In the genomic region with DNA sequence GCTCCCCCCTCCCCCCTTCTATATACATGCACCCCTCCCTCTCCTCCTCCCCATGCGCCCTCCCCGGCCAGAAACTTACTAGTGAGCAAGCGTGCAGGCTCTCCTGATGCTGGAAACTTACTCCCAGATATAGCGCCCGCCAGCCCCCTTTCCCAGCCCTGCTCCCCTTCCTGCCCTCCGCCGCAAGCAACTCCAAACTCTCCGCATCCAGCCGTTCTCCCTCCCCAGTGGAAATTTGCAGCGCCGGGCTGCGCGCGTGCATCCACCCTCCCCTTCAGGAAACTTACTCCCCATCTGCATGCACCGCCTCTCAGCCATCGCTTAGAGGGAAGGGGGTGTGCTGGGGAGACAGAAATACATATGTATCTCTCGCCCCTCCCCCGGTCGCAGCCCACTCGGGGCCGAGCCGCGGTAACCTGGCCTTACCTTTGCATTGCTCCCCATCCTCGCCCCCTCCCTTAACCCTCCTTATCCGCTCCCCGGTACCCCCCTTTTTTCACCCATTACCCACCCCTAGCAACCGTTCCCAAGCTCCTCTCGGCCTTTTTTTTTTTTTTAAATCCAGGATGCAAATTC, we compare ENCODE assay signal across 8 cellular contexts. TPM values are rescaled to one million over a fixed set of nuclear protein-coding genes. Genes with fewer than 3 reads are reported as not detected.
DNase-seq lines count a peak whose midpoint lies in the region; ATAC-seq, FAIRE-seq and TF ChIP-seq lines count a peak whose summit lies in the region.

A gene with protein sequence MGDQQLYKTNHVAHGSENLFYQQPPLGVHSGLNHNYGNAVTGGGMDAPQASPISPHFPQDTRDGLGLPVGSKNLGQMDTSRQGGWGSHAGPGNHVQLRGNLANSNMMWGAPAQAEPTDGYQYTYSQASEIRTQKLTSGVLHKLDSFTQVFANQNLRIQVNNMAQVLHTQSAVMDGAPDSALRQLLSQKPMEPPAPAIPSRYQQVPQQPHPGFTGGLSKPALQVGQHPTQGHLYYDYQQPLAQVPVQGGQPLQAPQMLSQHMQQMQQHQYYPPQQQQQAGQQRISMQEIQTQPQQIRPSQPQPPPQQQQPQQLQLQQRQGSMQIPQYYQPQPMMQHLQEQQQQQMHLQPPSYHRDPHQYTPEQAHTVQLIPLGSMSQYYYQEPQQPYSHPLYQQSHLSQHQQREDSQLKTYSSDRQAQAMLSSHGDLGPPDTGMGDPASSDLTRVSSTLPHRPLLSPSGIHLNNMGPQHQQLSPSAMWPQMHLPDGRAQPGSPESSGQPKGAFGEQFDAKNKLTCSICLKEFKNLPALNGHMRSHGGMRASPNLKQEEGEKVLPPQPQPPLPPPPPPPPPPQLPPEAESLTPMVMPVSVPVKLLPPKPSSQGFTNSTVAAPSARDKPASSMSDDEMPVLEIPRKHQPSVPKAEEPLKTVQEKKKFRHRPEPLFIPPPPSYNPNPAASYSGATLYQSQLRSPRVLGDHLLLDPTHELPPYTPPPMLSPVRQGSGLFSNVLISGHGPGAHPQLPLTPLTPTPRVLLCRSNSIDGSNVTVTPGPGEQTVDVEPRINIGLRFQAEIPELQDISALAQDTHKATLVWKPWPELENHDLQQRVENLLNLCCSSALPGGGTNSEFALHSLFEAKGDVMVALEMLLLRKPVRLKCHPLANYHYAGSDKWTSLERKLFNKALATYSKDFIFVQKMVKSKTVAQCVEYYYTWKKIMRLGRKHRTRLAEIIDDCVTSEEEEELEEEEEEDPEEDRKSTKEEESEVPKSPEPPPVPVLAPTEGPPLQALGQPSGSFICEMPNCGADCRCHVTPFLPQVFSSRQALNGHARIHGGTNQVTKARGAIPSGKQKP (N-terminal part only) (minus strand): TSS at position 332 of the 576 bp plus-strand sequence. CDS start 182,336 bp downstream, outside the sequence.

- no peaks in the 10 kb centered on the region for H3K9me1 ChIP-seq in K562 (ENCODE audit: control insufficient read depth, insufficient read depth, low read length)

- H3K4me1 ChIP-seq in BE2C, result no peaks in the 10 kb centered on the region; the same call in 1 of the 2 replicates
- H3K4me1 ChIP-seq in GM23338 (ENCODE audit: insufficient read depth), result peaks cover 57% of the 10 kb centered on the region
- H3K4me1 ChIP-seq in K562 (replicated peaks in 1 of 2; ENCODE audit: control insufficient read depth in 2 of 2, insufficient read depth in 2 of 2, low read length in 2 of 2), result peaks cover 9 to 29% of the 10 kb centered on the region in 2 experiments; a peak in 4 of 5 replicates
- peaks cover 3% of the 10 kb centered on the region; the same call in 1 of the 2 replicates for H3K4me1 ChIP-seq in iPS DF 6.9 (ENCODE audit: control insufficient read depth, insufficient read depth, low read length)
- peaks cover 0 to 43% (median 22%) of the 10 kb centered on the region in 4 donors for H3K4me1 ChIP-seq in sigmoid colon

- in situ Hi-C loops in K562 (cut with MboI), result no loop called here

- CTCF ChIA-PET in K562 (lab: Yijun Ruan, JAX; ENCODE audit: low intra/inter-chr PET ratio), result no interaction called here

- 3% methylated on average over 24 of the region's 28 CpGs for WGBS in K562 (ENCODE audit: insufficient coverage, low coverage, missing lambda C conversion rate)
- no CpG with 5 or more reads among the region's 28 CpGs for WGBS in iPS DF 6.9 (ENCODE audit: insufficient coverage, insufficient read length)
- 1% methylated on average over 28 of the region's 28 CpGs for WGBS in sigmoid colon, 2 donors

- H3K4me3 ChIP-seq in BE2C (ENCODE audit: low read depth, low read length), result peak within 1 kb of the TSS; percentile 84
- peak within 1 kb of the TSS; percentile 97 for H3K4me3 ChIP-seq in GM23338
- H3K4me3 ChIP-seq in K562, result peak within 1 kb of the TSS; percentile 44
- peak within 1 kb of the TSS; percentile 68 for H3K4me3 ChIP-seq in iPS DF 6.9 (ENCODE audit: low read length)
- H3K4me3 ChIP-seq in sigmoid colon, result peak within 1 kb of the TSS; percentile 66 to 93 (median 80)

- TF ChIP-seq EP300 in K562 (IDR thresholded peaks at IDR 0.05; ENCODE audit: low read length) (no peak), sigmoid colon (IDR thresholded peaks at IDR 0.05) (no peak)

- no peaks in the 10 kb centered on the region for H3K9me2 ChIP-seq in GM23338 (ENCODE audit: insufficient read depth)

- peaks cover 17% of the 10 kb centered on the region for H3K36me3 Mint-ChIP-seq in GM23338 (ENCODE audit: low read depth)

- ATAC-seq in GM23338 (peak; percentile 15), K562 (no peak), HG03565 (IDR thresholded peaks at IDR 0.05; ENCODE audit: unreplicated experiment) (no peak)

- H3K27ac ChIP-seq in GM23338 (ENCODE audit: low read depth) (peak within 1 kb of the TSS; percentile 98), K562 (ENCODE audit: extremely low read depth, low read depth, low read length) (no peak within 1 kb of the TSS), iPS DF 6.9 (ENCODE audit: low read length) (peak within 1 kb of the TSS; percentile 11), sigmoid colon (peak within 1 kb of the TSS; percentile 93 to 97 (median 95))

- H3K27me3 ChIP-seq in BE2C (no peaks in the 10 kb centered on the region), GM23338 (ENCODE audit: insufficient read depth) (peaks cover 11% of the 10 kb centered on the region), K562 (ENCODE audit: control insufficient read depth in 2 of 2, insufficient read depth in 2 of 2, low read length in 2 of 2) (peaks cover 49 to 51% of the 10 kb centered on the region in 2 experiments), iPS DF 6.9 (ENCODE audit: control insufficient read depth, insufficient read depth, low read length) (no peaks in the 10 kb centered on the region), sigmoid colon (no peaks in the 10 kb centered on the region)

- H4K20me1 ChIP-seq in GM23338 (replicated peaks; ENCODE audit: insufficient read depth) (peaks cover 15% of the 10 kb centered on the region), K562 (replicated peaks; ENCODE audit: control insufficient read depth, insufficient read depth, low read length) (no peaks in the 10 kb centered on the region)

- H2AFZ ChIP-seq in GM23338 (peak within 1 kb of the TSS; percentile 78), K562 (ENCODE audit: low read depth, low read length) (peak within 1 kb of the TSS; percentile 92)

- H3K9me3 ChIP-seq in BE2C (no peaks in the 10 kb centered on the region), K562 (replicated peaks; ENCODE audit: control insufficient read depth, insufficient read depth, low read depth, low read length) (no peaks in the 10 kb centered on the region), iPS DF 6.9 (ENCODE audit: control insufficient read depth, insufficient read depth, low read length) (no peaks in the 10 kb centered on the region), sigmoid colon (no peaks in the 10 kb centered on the region)

- peak within 1 kb of the TSS in 1 of 2 experiments; percentile 89; a peak in 2 of 4 replicates for H3K9ac ChIP-seq in K562 (ENCODE audit: insufficient read depth in 1 of 2, low read depth in 2 of 2, low read length in 2 of 2)

- POLR2A ChIA-PET in K562 (lab: Yijun Ruan, JAX), result interaction anchor here (0.6 kb wide), 1 partner anchor 369 kb away, joined by 3 read pairs; no protein-coding TSS in a partner anchor

- H3K79me2 ChIP-seq in GM23338 (replicated peaks; ENCODE audit: insufficient read depth) (peaks cover 43% of the 10 kb centered on the region), K562 (ENCODE audit: control insufficient read depth, insufficient read depth, low read length) (no peaks in the 10 kb centered on the region)

- H3K4me1 Mint-ChIP-seq in GM23338, result peaks cover 59% of the 10 kb centered on the region

- no peaks in the 10 kb centered on the region; the same call in 1 of the 2 replicates for H3K36me3 ChIP-seq in BE2C
- H3K36me3 ChIP-seq in GM23338 (ENCODE audit: insufficient read depth), result no peaks in the 10 kb centered on the region
- H3K36me3 ChIP-seq in K562 (ENCODE audit: control insufficient read depth, insufficient read depth, low read length), result no peaks in the 10 kb centered on the region
- H3K36me3 ChIP-seq in iPS DF 6.9 (ENCODE audit: control insufficient read depth, insufficient read depth, low read length), result no peaks in the 10 kb centered on the region
- no peaks in the 10 kb centered on the region for H3K36me3 ChIP-seq in sigmoid colon

- H3K9me3 Mint-ChIP-seq in GM23338, result no peaks in the 10 kb centered on the region; the same call in 2 of the 3 replicates

- H3K4me3 Mint-ChIP-seq in GM23338, result peak within 1 kb of the TSS; percentile 98

- TF ChIP-seq CTCF in BE2C (IDR thresholded peaks at IDR 0.05; ENCODE audit: low read depth, low read length), result no peak; the same call in 1 of the 2 replicates
- no peak for TF ChIP-seq CTCF in GM23338 (conservative IDR thresholded peaks at IDR 0.05; ENCODE audit: low read depth in 2 of 2)
- TF ChIP-seq CTCF in K562 (IDR thresholded peaks at IDR 0.05 in 2 of 3, conservative IDR thresholded peaks at IDR 0.05 in 1 of 3; ENCODE audit: insufficient read depth in 2 of 3, low read depth in 1 of 3, low read length in 3 of 3), result no peak
- TF ChIP-seq CTCF in sigmoid colon (IDR thresholded peaks at IDR 0.05), result no peak

- no peak for FAIRE-seq in K562 (lab: Jason Lieb, UNC)

- peaks cover 14% of the 10 kb centered on the region; the same call in 1 of the 2 replicates for H3F3A ChIP-seq in GM23338 (replicated peaks; ENCODE audit: low read depth)

- H3K4me2 ChIP-seq in GM23338, result peak within 1 kb of the TSS; percentile 90
- peak within 1 kb of the TSS; percentile 73 for H3K4me2 ChIP-seq in K562 (ENCODE audit: insufficient read depth, low read length)

- DNase-seq in BE2C, result peak; percentile 83
- DNase-seq in GM23338 (ENCODE audit: low spot score), result peak; percentile 95
- peak; percentile 60 for DNase-seq in NCI-H1694 treated with DMSO at 0.1 percent for 48 hours (lab: John Stamatoyannopoulos, UW)
- DNase-seq in T-helper 2 cell, result peak; percentile 19 to 87 (median 40)
- DNase-seq in K562 (ENCODE audit: extremely low read depth in 1 of 4, low spot score in 3 of 4), result peak; percentile 31 to 59 (median 50)
- DNase-seq in iPS DF 6.9 (ENCODE audit: low read depth, low spot score), result no peak
- peak; percentile 85 for DNase-seq in sigmoid colon

- H3K27me3 Mint-ChIP-seq in GM23338 (ENCODE audit: insufficient read depth, low read depth, poor library complexity), result peaks cover 24% of the 10 kb centered on the region

- H3K27ac Mint-ChIP-seq in GM23338, result peak within 1 kb of the TSS; percentile 95

- TF ChIP-seq RAD21 in K562 (CRISPR knock-in tag; conservative IDR thresholded peaks at IDR 0.05 in 1 of 2, IDR thresholded peaks at IDR 0.05 in 1 of 2), result no peak

- TF ChIP-seq POLR2A in K562 (conservative IDR thresholded peaks at IDR 0.05), result no peak
- peak in 1 of 2 donors; percentile 28 for TF ChIP-seq POLR2A in sigmoid colon (IDR thresholded peaks at IDR 0.05)

- no TSS peak for BruUV-seq in K562 (replicated peaks; lab: Mats Ljungman, UMichigan)

- intact Hi-C loops in K562 (cut with micrococcal nuclease), result no loop called here
- intact Hi-C loops in sigmoid colon (cut with DNase I), result loop anchor here (1.0 to 5.0 kb wide), 5 partner anchors 8 to 234 kb away; a partner anchor contains a TSS

RNA-seq across cellular contexts. Expression of the gene that starts here (rescaled TPM):
- 7.2 TPM for polyA plus RNA-seq in BE2C (2012; ENCODE audit: insufficient read depth, insufficient read length, low read depth)
- 20.5 and 20.6 TPM in 2 replicates for total RNA-seq in GM23338 (2014; rRNA removed; shearing (Covaris generic))
- 11.1 and 11.2 TPM in 2 replicates for polyA plus RNA-seq in GM23338 (2016; fragmentation: Nextera tagmentation; extraction: Ambion mirVana)
- total RNA-seq in K562 (2011; cell fraction: chromatin; rRNA removed; ENCODE audit: low replicate concordance), result 0.28 TPM in 1 of 2 replicates, not detected in the other
- total RNA-seq in K562 (2011; cell fraction: nucleolus; rRNA removed), result under 0.01 and 0.17 TPM in 2 replicates
- 0.07 and 0.15 TPM in 2 replicates for total RNA-seq in K562 (2011; cell fraction: nucleoplasm; rRNA removed)
- total RNA-seq in K562 (2014; rRNA removed), result 0.04 TPM in 1 of 2 replicates, not detected in the other
- 0.04 TPM in 1 of 2 replicates, not detected in the other for total RNA-seq in K562 (2014; rRNA removed; fragmentation: Illumina TruSeq; extraction: Trizol)
- 0.04 and 0.07 TPM in 2 replicates for total RNA-seq in K562 (2015; rRNA removed; fragmentation: Illumina TruSeq; extraction: Trizol)
- total RNA-seq in K562 (2021), result 0.16 and 0.20 TPM in 2 replicates
- polyA plus RNA-seq in K562 (2011; rRNA removed), result 0.07 and 0.24 TPM in 2 replicates
- 0.13 and 0.21 TPM in 2 replicates for polyA plus RNA-seq in K562 (2011; cell fraction: cytosol; rRNA removed)
- 0.28 and 0.44 TPM in 2 replicates for polyA plus RNA-seq in K562 (2011; cell fraction: nucleus; rRNA removed)
- polyA plus RNA-seq in K562 (2012), result 0.09 and 0.60 TPM in 2 replicates
- polyA plus RNA-seq in K562 (2014; fragmentation: Illumina TruSeq; extraction: Trizol), result 0.07 and 0.10 TPM in 2 replicates
- not detected for polyA plus RNA-seq in K562 (2014; fragmentation: Nextera tagmentation; extraction: Ambion mirVana)
- 0.04 and 0.07 TPM in 2 replicates for polyA plus RNA-seq in K562 (2014; rRNA removed)
- polyA minus RNA-seq in K562 (2011; rRNA and poly(A)+ RNA removed), result 0.07 and 0.18 TPM in 2 replicates
- polyA minus RNA-seq in K562 (2011; cell fraction: cytosol; rRNA and poly(A)+ RNA removed), result 0.29 and 0.64 TPM in 2 replicates
- under 0.01 and 0.44 TPM in 2 replicates for polyA minus RNA-seq in K562 (2011; cell fraction: nucleus; rRNA and poly(A)+ RNA removed)
- total RNA-seq in sigmoid colon, result 10 to 100 TPM in 1 of 4 donors, 1 to 10 TPM in 3; 4.6 to 10.5 (median 5.9) TPM
- 1 to 10 TPM in 2 of 3 donors, under 1 TPM in 1; 0.46 to 4.0 (median 1.2) TPM for polyA plus RNA-seq in sigmoid colon

Comparison
In these comparisons a context has a peak if more than half of its experiments do, and no peak if none do; other contexts are left out.
1. RNA of the gene that starts here (total RNA-seq): 20.5 to 20.6 TPM in GM23338 and 4.6 to 10.5 TPM in sigmoid colon; under 0.01 to 0.28 TPM in K562; every median in the first group is over 4 times any median in the second.
2. Peak in DNase-seq, H3K4me3 ChIP-seq and H3K4me2 ChIP-seq in K562; RNA of the gene not detected or under 1 TPM.
3. H3K4me3 ChIP-seq: peak in every context shown above with its lines; median percentile 97 in GM23338; 84 in BE2C; 80 in sigmoid colon; 68 in iPS DF 6.9; 44 in K562.